ENCODE assay signal across 24 cellular contexts in genomic region chr5:123803359-123803758, GRCh38.
A peak's percentile ranks its signal among the peaks of the same experiment; 100 is the strongest.
DNase-seq lines count a peak whose midpoint lies in the region; ATAC-seq and TF ChIP-seq lines count a peak whose summit lies in the region.
"Had no signal": no experiment of that assay in that cellular context is flagged by ENCODE, and none has a peak within 500 bp of the region (broad histone marks: within the 10 kb centered on the region; RNA-seq: fewer than 3 reads in every experiment).

No MANE protein-coding gene starts in this region.

- H3K4me1 ChIP-seq in DOHH2 (ENCODE audit: control insufficient read depth, low read length) (peaks cover 33% of the 10 kb centered on the region), KMS-11 (ENCODE audit: low read depth, poor library complexity, severe bottlenecking) (peaks cover 59% of the 10 kb centered on the region)
- H3K4me1 ChIP-seq: A549, Peyer's patch had no signal

- H3K9me3 ChIP-seq in DOHH2 (ENCODE audit: control insufficient read depth, insufficient read depth, low read length), result no peaks in the 10 kb centered on the region
- no peaks in the 10 kb centered on the region for H3K9me3 ChIP-seq in SU-DHL-6 (ENCODE audit: insufficient read depth, low read length)
- H3K9me3 ChIP-seq: A549, HAP-1, MG63, Peyer's patch had no signal

- no peak overlapping the region for H3K4me3 ChIP-seq in DOHH2 (ENCODE audit: low read length)
- H3K4me3 ChIP-seq in KMS-11 (IDR thresholded peaks at IDR 0.05; ENCODE audit: insufficient read depth, low read depth, low read length), result no peak overlapping the region
- no peak overlapping the region for H3K4me3 ChIP-seq in SU-DHL-6 (ENCODE audit: insufficient read depth, low read length, poor library complexity, severe bottlenecking)
- H3K4me3 ChIP-seq: A549; BLaER1 treated with 17β-estradiol and CSF1 and Interleukin-3, amounts not matched to agents 10 nM and 100 nM; HAP-1; MG63; Peyer's patch; SK-N-MC had no signal

- ATAC-seq in HG03571 (IDR thresholded peaks at IDR 0.05; ENCODE audit: unreplicated experiment) (no peak), GM18909 (IDR thresholded peaks at IDR 0.05; ENCODE audit: poor library complexity, unreplicated experiment) (no peak), HG03025 (IDR thresholded peaks at IDR 0.05; ENCODE audit: low FRiP score, unreplicated experiment) (no peak)
- ATAC-seq: A549, HepG2 had no signal

- H3K79me2 ChIP-seq in DOHH2 (ENCODE audit: control insufficient read depth, low read length), result no peaks in the 10 kb centered on the region
- H3K79me2 ChIP-seq in KMS-11 (ENCODE audit: insufficient read depth, low read depth), result no peaks in the 10 kb centered on the region
- H3K79me2 ChIP-seq in SU-DHL-6 (ENCODE audit: insufficient read depth, low read length), result no peaks in the 10 kb centered on the region

- H3K36me3 ChIP-seq in DOHH2 (ENCODE audit: control insufficient read depth, low read length) (no peaks in the 10 kb centered on the region), KMS-11 (ENCODE audit: insufficient read depth) (no peaks in the 10 kb centered on the region), SU-DHL-6 (ENCODE audit: low read length) (no peaks in the 10 kb centered on the region)
- H3K36me3 ChIP-seq: BLaER1 treated with 17β-estradiol and CSF1 and Interleukin-3, amounts not matched to agents 10 nM and 100 nM; HAP-1; MG63; Peyer's patch had no signal

- H3F3A ChIP-seq in DOHH2 (ENCODE audit: control insufficient read depth, insufficient read depth) (peaks cover under 1% of the 10 kb centered on the region; the same call in 1 of the 2 replicates), SU-DHL-6 (ENCODE audit: insufficient read depth) (0 out of 2 replicates have a peak, but pooled peaks cover under 1% of the 10 kb centered on the region)

- H3K4me2 ChIP-seq in DOHH2 (ENCODE audit: low read length) (peak overlapping the region; percentile 30; the same call in 1 of the 2 replicates), KMS-11 (peak overlapping the region; percentile 18), SU-DHL-6 (ENCODE audit: low read depth, low read length, poor library complexity, severe bottlenecking) (peak overlapping the region; percentile 36)
- H3K4me2 ChIP-seq: A549; BLaER1 treated with 17β-estradiol and CSF1 and Interleukin-3, amounts not matched to agents 10 nM and 100 nM had no signal

- no peaks in the 10 kb centered on the region for H3K9me2 ChIP-seq in DOHH2 (replicated peaks; ENCODE audit: control insufficient read depth, low read length)
- H3K9me2 ChIP-seq in SU-DHL-6 (replicated peaks; ENCODE audit: insufficient read depth, low read length), result no peaks in the 10 kb centered on the region

- DNase-seq in islet precursor cell (peak; percentile 71), OCI-M1 (lab: John Stamatoyannopoulos, UW) (no peak)
- DNase-seq: CD8-positive, alpha-beta memory T cell; DMS79 treated with DMSO at 0.1 percent for 48 hours; KG1; MG63; NCI-H1105; NCI-H1930; NCI-H2171 treated with DMSO at 0.1 percent for 48 hours; NCI-H774; Peyer's patch; Right ventricle myocardium superior; T-helper 1 cell had no signal

- H3K27me3 ChIP-seq in DOHH2 (ENCODE audit: control insufficient read depth, low read length) (no peaks in the 10 kb centered on the region), KMS-11 (ENCODE audit: insufficient read depth, low read depth) (no peaks in the 10 kb centered on the region), SU-DHL-6 (ENCODE audit: low read length) (no peaks in the 10 kb centered on the region)
- H3K27me3 ChIP-seq: BLaER1 treated with 17β-estradiol and CSF1 and Interleukin-3, amounts not matched to agents 10 nM and 100 nM; MG63; Peyer's patch had no signal

- H3K27ac ChIP-seq in DOHH2 (ENCODE audit: low read depth, low read length) (no peak overlapping the region), KMS-11 (peak overlapping the region; percentile 31; the same call in 1 of the 2 replicates), SU-DHL-6 (ENCODE audit: low read depth, low read length) (peak overlapping the region; percentile 77)
- H3K27ac ChIP-seq: A549; BLaER1 treated with 17β-estradiol and CSF1 and Interleukin-3, amounts not matched to agents 10 nM and 100 nM; Peyer's patch; SK-N-MC had no signal

- H3K9ac ChIP-seq in KMS-11 (no peak overlapping the region), SU-DHL-6 (ENCODE audit: low read length) (peak overlapping the region; percentile 34)
- H3K9ac ChIP-seq: BLaER1 treated with 17β-estradiol and CSF1 and Interleukin-3, amounts not matched to agents 10 nM and 100 nM had no signal

- H2AFZ ChIP-seq in KMS-11 (ENCODE audit: low read depth) (peak overlapping the region; percentile 20; the same call in 1 of the 2 replicates), SU-DHL-6 (ENCODE audit: low read depth, low read length, severe bottlenecking) (no peak overlapping the region)

- TF ChIP-seq CTCF in DOHH2 (IDR thresholded peaks at IDR 0.05; ENCODE audit: low read depth, low read length, poor library complexity, severe bottlenecking) (no peak), KMS-11 (conservative IDR thresholded peaks at IDR 0.05; ENCODE audit: low read depth, low read length) (no peak), SU-DHL-6 (IDR thresholded peaks at IDR 0.05; ENCODE audit: insufficient read depth, low read length, poor library complexity, severe bottlenecking) (no peak)

- H4K20me1 ChIP-seq in DOHH2 (ENCODE audit: control insufficient read depth, insufficient read depth, low read depth, low read length) (no peaks in the 10 kb centered on the region), KMS-11 (ENCODE audit: insufficient read depth) (no peaks in the 10 kb centered on the region), SU-DHL-6 (ENCODE audit: low read depth, low read length) (no peaks in the 10 kb centered on the region)
- H4K20me1 ChIP-seq: BLaER1 treated with 17β-estradiol and CSF1 and Interleukin-3, amounts not matched to agents 10 nM and 100 nM had no signal
